1 cellular context compared by ENCODE assay signal in the genomic region with DNA sequence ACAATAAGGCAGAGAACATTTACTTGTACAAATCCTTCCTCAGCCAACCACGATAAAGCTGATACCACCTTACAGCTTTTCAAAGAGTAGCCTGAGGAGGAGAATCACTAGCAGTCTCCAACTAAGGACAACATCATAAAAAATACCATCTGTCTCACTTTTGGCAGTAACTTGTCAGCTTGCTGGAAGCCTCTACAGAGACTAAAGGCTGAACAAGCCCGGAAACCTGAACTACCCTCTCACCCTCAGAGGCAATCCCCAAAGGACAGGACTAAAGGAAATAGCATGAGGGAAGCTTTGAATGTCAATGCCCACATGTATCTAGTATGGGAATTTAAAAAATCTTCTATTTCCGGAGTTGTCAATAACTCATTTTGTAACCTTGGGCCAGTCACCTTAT.
TF ChIP-seq lines count a peak whose summit lies in the region.

No MANE protein-coding gene starts in this region.

TF ChIP-seq in GM23338, 12 proteins besides CTCF, POLR2A, EP300 and RAD21 (continued from another document):
- TF ChIP-seq, protein P1, sequence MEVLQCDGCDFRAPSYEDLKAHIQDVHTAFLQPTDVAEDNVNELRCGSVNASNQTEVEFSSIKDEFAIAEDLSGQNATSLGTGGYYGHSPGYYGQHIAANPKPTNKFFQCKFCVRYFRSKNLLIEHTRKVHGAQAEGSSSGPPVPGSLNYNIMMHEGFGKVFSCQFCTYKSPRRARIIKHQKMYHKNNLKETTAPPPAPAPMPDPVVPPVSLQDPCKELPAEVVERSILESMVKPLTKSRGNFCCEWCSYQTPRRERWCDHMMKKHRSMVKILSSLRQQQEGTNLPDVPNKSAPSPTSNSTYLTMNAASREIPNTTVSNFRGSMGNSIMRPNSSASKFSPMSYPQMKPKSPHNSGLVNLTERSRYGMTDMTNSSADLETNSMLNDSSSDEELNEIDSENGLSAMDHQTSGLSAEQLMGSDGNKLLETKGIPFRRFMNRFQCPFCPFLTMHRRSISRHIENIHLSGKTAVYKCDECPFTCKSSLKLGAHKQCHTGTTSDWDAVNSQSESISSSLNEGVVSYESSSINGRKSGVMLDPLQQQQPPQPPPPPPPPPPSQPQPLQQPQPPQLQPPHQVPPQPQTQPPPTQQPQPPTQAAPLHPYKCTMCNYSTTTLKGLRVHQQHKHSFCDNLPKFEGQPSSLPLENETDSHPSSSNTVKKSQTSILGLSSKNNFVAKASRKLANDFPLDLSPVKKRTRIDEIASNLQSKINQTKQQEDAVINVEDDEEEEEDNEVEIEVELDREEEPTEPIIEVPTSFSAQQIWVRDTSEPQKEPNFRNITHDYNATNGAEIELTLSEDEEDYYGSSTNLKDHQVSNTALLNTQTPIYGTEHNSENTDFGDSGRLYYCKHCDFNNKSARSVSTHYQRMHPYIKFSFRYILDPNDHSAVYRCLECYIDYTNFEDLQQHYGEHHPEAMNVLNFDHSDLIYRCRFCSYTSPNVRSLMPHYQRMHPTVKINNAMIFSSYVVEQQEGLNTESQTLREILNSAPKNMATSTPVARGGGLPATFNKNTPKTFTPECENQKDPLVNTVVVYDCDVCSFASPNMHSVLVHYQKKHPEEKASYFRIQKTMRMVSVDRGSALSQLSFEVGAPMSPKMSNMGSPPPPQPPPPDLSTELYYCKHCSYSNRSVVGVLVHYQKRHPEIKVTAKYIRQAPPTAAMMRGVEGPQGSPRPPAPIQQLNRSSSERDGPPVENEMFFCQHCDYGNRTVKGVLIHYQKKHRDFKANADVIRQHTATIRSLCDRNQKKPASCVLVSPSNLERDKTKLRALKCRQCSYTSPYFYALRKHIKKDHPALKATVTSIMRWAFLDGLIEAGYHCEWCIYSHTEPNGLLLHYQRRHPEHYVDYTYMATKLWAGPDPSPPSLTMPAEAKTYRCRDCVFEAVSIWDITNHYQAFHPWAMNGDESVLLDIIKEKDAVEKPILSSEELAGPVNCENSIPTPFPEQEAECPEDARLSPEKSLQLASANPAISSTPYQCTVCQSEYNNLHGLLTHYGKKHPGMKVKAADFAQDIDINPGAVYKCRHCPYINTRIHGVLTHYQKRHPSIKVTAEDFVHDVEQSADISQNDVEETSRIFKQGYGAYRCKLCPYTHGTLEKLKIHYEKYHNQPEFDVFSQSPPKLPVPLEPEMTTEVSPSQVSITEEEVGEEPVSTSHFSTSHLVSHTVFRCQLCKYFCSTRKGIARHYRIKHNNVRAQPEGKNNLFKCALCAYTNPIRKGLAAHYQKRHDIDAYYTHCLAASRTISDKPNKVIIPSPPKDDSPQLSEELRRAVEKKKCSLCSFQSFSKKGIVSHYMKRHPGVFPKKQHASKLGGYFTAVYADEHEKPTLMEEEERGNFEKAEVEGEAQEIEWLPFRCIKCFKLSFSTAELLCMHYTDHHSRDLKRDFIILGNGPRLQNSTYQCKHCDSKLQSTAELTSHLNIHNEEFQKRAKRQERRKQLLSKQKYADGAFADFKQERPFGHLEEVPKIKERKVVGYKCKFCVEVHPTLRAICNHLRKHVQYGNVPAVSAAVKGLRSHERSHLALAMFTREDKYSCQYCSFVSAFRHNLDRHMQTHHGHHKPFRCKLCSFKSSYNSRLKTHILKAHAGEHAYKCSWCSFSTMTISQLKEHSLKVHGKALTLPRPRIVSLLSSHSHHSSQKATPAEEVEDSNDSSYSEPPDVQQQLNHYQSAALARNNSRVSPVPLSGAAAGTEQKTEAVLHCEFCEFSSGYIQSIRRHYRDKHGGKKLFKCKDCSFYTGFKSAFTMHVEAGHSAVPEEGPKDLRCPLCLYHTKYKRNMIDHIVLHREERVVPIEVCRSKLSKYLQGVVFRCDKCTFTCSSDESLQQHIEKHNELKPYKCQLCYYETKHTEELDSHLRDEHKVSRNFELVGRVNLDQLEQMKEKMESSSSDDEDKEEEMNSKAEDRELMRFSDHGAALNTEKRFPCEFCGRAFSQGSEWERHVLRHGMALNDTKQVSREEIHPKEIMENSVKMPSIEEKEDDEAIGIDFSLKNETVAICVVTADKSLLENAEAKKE (CRISPR knock-in tag; IDR thresholded peaks at IDR 0.05): no peak
- no peak for TF ChIP-seq JUNB (IDR thresholded peaks at IDR 0.05; ENCODE audit: unreplicated experiment)
- no peak for TF ChIP-seq ZNF114 (CRISPR knock-in tag; IDR thresholded peaks at IDR 0.05)
- TF ChIP-seq EZH2phosphoT487 (IDR thresholded peaks at IDR 0.05; ENCODE audit: unreplicated experiment): no peak
- no peak for TF ChIP-seq NANOG (IDR thresholded peaks at IDR 0.05; ENCODE audit: borderline replicate concordance)
- TF ChIP-seq STAT1 (IDR thresholded peaks at IDR 0.05; ENCODE audit: unreplicated experiment): no peak
- TF ChIP-seq, protein P2, sequence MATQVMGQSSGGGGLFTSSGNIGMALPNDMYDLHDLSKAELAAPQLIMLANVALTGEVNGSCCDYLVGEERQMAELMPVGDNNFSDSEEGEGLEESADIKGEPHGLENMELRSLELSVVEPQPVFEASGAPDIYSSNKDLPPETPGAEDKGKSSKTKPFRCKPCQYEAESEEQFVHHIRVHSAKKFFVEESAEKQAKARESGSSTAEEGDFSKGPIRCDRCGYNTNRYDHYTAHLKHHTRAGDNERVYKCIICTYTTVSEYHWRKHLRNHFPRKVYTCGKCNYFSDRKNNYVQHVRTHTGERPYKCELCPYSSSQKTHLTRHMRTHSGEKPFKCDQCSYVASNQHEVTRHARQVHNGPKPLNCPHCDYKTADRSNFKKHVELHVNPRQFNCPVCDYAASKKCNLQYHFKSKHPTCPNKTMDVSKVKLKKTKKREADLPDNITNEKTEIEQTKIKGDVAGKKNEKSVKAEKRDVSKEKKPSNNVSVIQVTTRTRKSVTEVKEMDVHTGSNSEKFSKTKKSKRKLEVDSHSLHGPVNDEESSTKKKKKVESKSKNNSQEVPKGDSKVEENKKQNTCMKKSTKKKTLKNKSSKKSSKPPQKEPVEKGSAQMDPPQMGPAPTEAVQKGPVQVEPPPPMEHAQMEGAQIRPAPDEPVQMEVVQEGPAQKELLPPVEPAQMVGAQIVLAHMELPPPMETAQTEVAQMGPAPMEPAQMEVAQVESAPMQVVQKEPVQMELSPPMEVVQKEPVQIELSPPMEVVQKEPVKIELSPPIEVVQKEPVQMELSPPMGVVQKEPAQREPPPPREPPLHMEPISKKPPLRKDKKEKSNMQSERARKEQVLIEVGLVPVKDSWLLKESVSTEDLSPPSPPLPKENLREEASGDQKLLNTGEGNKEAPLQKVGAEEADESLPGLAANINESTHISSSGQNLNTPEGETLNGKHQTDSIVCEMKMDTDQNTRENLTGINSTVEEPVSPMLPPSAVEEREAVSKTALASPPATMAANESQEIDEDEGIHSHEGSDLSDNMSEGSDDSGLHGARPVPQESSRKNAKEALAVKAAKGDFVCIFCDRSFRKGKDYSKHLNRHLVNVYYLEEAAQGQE (IDR thresholded peaks at IDR 0.05; ENCODE audit: unreplicated experiment): no peak
- no peak for TF ChIP-seq POLR2AphosphoS5 (IDR thresholded peaks at IDR 0.05; ENCODE audit: low read depth)
- TF ChIP-seq, protein P3, sequence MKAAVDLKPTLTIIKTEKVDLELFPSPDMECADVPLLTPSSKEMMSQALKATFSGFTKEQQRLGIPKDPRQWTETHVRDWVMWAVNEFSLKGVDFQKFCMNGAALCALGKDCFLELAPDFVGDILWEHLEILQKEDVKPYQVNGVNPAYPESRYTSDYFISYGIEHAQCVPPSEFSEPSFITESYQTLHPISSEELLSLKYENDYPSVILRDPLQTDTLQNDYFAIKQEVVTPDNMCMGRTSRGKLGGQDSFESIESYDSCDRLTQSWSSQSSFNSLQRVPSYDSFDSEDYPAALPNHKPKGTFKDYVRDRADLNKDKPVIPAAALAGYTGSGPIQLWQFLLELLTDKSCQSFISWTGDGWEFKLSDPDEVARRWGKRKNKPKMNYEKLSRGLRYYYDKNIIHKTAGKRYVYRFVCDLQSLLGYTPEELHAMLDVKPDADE (IDR thresholded peaks at IDR 0.05): no peak
TF ChIP-seq in GM23338: peak in this region for 0.
